ENCODE assay signal across 8 cellular contexts in genomic region chr1:77438239-77438913, GRCh38.
DNase-seq lines count a peak whose midpoint lies in the region; ATAC-seq and TF ChIP-seq lines count a peak whose summit lies in the region.

No MANE protein-coding gene starts in this region.

- H3K36me3 Mint-ChIP-seq in activated T-cell treated with anti-CD3 and anti-CD28 coated beads, Interleukin-2, amount 50 U/mL, for 72 hours (ENCODE audit: insufficient read depth in 2 of 2), result peaks cover 18 to 28% of the 10 kb centered on the region in 2 donors
- H3K36me3 Mint-ChIP-seq in activated T-helper 17 cell treated with anti-CD3 and anti-CD28 coated beads, Interleukin-2, amount 50 U/mL, for 72 hours (ENCODE audit: low read depth), result no peaks in the 10 kb centered on the region

- peaks cover 13 to 15% of the 10 kb centered on the region in 2 donors for H3K9me3 Mint-ChIP-seq in activated T-cell treated with anti-CD3 and anti-CD28 coated beads, Interleukin-2, amount 50 U/mL, for 72 hours
- H3K9me3 Mint-ChIP-seq in activated T-helper 17 cell treated with anti-CD3 and anti-CD28 coated beads, Interleukin-2, amount 50 U/mL, for 72 hours, result peaks cover 7% of the 10 kb centered on the region

- no peak for DNase-seq in activated T-cell treated with anti-CD3 and anti-CD28 coated beads, Interleukin-2, amount 50 U/mL, for 72 hours
- DNase-seq in activated T-cell treated with anti-CD3 and anti-CD28 coated beads for 4 hours, result no peak
- peak; percentile 17 for DNase-seq in hepatic stellate cell (ENCODE audit: low spot score)
- peak; percentile 5 to 37 for DNase-seq in thyroid gland
- no peak for DNase-seq in right atrium auricular region (ENCODE audit: low spot score)
- no peak for DNase-seq in colonic mucosa
- DNase-seq in HK-2 (ENCODE audit: unreplicated experiment), result no peak

- ATAC-seq in activated T-cell treated with anti-CD3 and anti-CD28 coated beads, Interleukin-2, amount 50 U/mL, for 72 hours (replicated peaks in 1 of 2), result no peak
- no peak for ATAC-seq in activated T-helper 17 cell treated with anti-CD3 and anti-CD28 coated beads, Interleukin-2, amount 50 U/mL, for 72 hours (replicated peaks)

- H3K27me3 ChIP-seq in thyroid gland (no peaks in the 10 kb centered on the region), right atrium auricular region (no peaks in the 10 kb centered on the region), colonic mucosa (no peaks in the 10 kb centered on the region)

- H3K9me3 ChIP-seq in thyroid gland, result no peaks in the 10 kb centered on the region
- peaks cover 0 to 26% of the 10 kb centered on the region in 2 donors for H3K9me3 ChIP-seq in right atrium auricular region
- no peaks in the 10 kb centered on the region for H3K9me3 ChIP-seq in colonic mucosa

- TF ChIP-seq CTCF in thyroid gland (IDR thresholded peaks at IDR 0.05) (no peak), right atrium auricular region (IDR thresholded peaks at IDR 0.05) (no peak), colonic mucosa (IDR thresholded peaks at IDR 0.05) (no peak)

- H3K27ac Mint-ChIP-seq in activated T-cell treated with anti-CD3 and anti-CD28 coated beads, Interleukin-2, amount 50 U/mL, for 72 hours, result peak overlapping the region; percentile 89
- peak overlapping the region; percentile 58 for H3K27ac Mint-ChIP-seq in activated T-helper 17 cell treated with anti-CD3 and anti-CD28 coated beads, Interleukin-2, amount 50 U/mL, for 72 hours

- peaks cover 0 to 5% of the 10 kb centered on the region in 2 donors for H3K4me1 ChIP-seq in thyroid gland
- no peaks in the 10 kb centered on the region for H3K4me1 ChIP-seq in right atrium auricular region
- H3K4me1 ChIP-seq in colonic mucosa, result no peaks in the 10 kb centered on the region

- H3K4me3 ChIP-seq in thyroid gland (replicated peaks in 1 of 3), result no peak overlapping the region
- H3K4me3 ChIP-seq in right atrium auricular region, result no peak overlapping the region
- H3K4me3 ChIP-seq in colonic mucosa, result no peak overlapping the region

- 15 to 18% methylated on average over 4 of the region's 4 CpGs for WGBS in thyroid gland, 2 donors

- intact Hi-C loops in thyroid gland (cut with DNase I), result no loop called here
- intact Hi-C loops in colonic mucosa (cut with DNase I), result no loop called here

- no peak overlapping the region for H3K9ac ChIP-seq in colonic mucosa (ENCODE audit: low read depth in 2 of 2, low read length in 2 of 2)

- no peaks in the 10 kb centered on the region for H3K36me3 ChIP-seq in thyroid gland
- H3K36me3 ChIP-seq in right atrium auricular region, result no peaks in the 10 kb centered on the region
- no peaks in the 10 kb centered on the region for H3K36me3 ChIP-seq in colonic mucosa

- no peak for TF ChIP-seq POLR2A in thyroid gland (IDR thresholded peaks at IDR 0.05)

- H3K27ac ChIP-seq in thyroid gland (no peak overlapping the region), right atrium auricular region (no peak overlapping the region), colonic mucosa (no peak overlapping the region)

- peaks cover 32% of the 10 kb centered on the region for H3K4me1 Mint-ChIP-seq in activated T-cell treated with anti-CD3 and anti-CD28 coated beads, Interleukin-2, amount 50 U/mL, for 72 hours (ENCODE audit: low read depth)
- peaks cover 15% of the 10 kb centered on the region for H3K4me1 Mint-ChIP-seq in activated T-helper 17 cell treated with anti-CD3 and anti-CD28 coated beads, Interleukin-2, amount 50 U/mL, for 72 hours

- peak overlapping the region; percentile 60 to 84 for H3K4me3 Mint-ChIP-seq in activated T-cell treated with anti-CD3 and anti-CD28 coated beads, Interleukin-2, amount 50 U/mL, for 72 hours
- H3K4me3 Mint-ChIP-seq in activated T-helper 17 cell treated with anti-CD3 and anti-CD28 coated beads, Interleukin-2, amount 50 U/mL, for 72 hours, result peak overlapping the region; percentile 74

- no peaks in the 10 kb centered on the region for H3K27me3 Mint-ChIP-seq in activated T-cell treated with anti-CD3 and anti-CD28 coated beads, Interleukin-2, amount 50 U/mL, for 72 hours (ENCODE audit: low read depth)
- no peaks in the 10 kb centered on the region for H3K27me3 Mint-ChIP-seq in activated T-helper 17 cell treated with anti-CD3 and anti-CD28 coated beads, Interleukin-2, amount 50 U/mL, for 72 hours

Comparison
In these comparisons a context has a peak if more than half of its experiments do, and no peak if none do; other contexts are left out.
1. DNase-seq: peak in hepatic stellate cell (single experiment) and thyroid gland (2 of 2); none in activated T-cell treated with anti-CD3 and anti-CD28 coated beads, Interleukin-2, amount 50 U/mL, for 72 hours (0 of 2), activated T-cell treated with anti-CD3 and anti-CD28 coated beads for 4 hours (single experiment), right atrium auricular region (single experiment), colonic mucosa (single experiment) and HK-2 (single experiment).